Comparison of ENCODE assay signal across 12 cellular contexts in genomic region chr11:86664930-86665329, GRCh38.
"Had no signal": no experiment of that assay in that cellular context is flagged by ENCODE, and none has a peak within 500 bp of the region (broad histone marks: within the 10 kb centered on the region; RNA-seq: fewer than 3 reads in every experiment).

No MANE protein-coding gene starts in this region.

- H3K27me3 ChIP-seq: breast epithelium, heart left ventricle had no signal

- ATAC-seq: activated T-cell treated with anti-CD3 and anti-CD28 coated beads, Interleukin-2, amount 50 U/mL, for 72 hours; heart left ventricle; left lobe of liver had no signal

- DNase-seq: activated CD4-positive, alpha-beta memory T cell treated with anti-CD3 and anti-CD28 coated beads for 36 hours; activated gamma-delta T cell treated with Interleukin-2 at 50 U/mL for 16 hours; activated T-cell treated with anti-CD3 and anti-CD28 coated beads, Interleukin-2, amount 50 U/mL, for 72 hours; aorta; esophagus squamous epithelium; heart left ventricle; islet precursor cell; stimulated activated CD4-positive, alpha-beta T cell treated with anti-CD3 and anti-CD28 coated beads, Interleukin-2, amount 100 ng/mL, for 48 hours; stimulated activated CD8-positive, alpha-beta memory T cell treated with anti-CD3 and anti-CD28 coated beads, Interleukin-4, amount 100 ng/mL, for 48 hours had no signal

- H3K27ac ChIP-seq: breast epithelium, esophagus squamous epithelium, heart left ventricle, thoracic aorta had no signal

- H3K9me3 ChIP-seq: breast epithelium, esophagus squamous epithelium, heart left ventricle, thoracic aorta had no signal

- H3K4me3 ChIP-seq: breast epithelium, esophagus squamous epithelium, heart left ventricle, thoracic aorta had no signal

- H3K36me3 ChIP-seq: breast epithelium, esophagus squamous epithelium, thoracic aorta had no signal
